In genomic region chr1:164794310-164794709, GRCh38 we compare ENCODE assay signal across 10 cellular contexts.
A peak's percentile ranks its signal among the peaks of the same experiment; 100 is the strongest.
DNase-seq lines count a peak whose midpoint lies in the region; ATAC-seq and TF ChIP-seq lines count a peak whose summit lies in the region.
"Had no signal": no experiment of that assay in that cellular context is flagged by ENCODE, and none has a peak within 500 bp of the region (broad histone marks: within the 10 kb centered on the region; RNA-seq: fewer than 3 reads in every experiment).

No MANE protein-coding gene starts in this region.

- H3K4me3 ChIP-seq in fibroblast of lung (replicated peaks in 1 of 4; ENCODE audit: control extremely low read depth in 1 of 4, insufficient read depth in 1 of 4, low read depth in 3 of 4, low read length in 4 of 4): no peak overlapping the region

- H3K27ac ChIP-seq in RWPE1: no peak overlapping the region
- no peak overlapping the region for H3K27ac ChIP-seq in fibroblast of lung (ENCODE audit: insufficient read depth, low read length)

- TF ChIP-seq CTCF in RWPE1 (conservative IDR thresholded peaks at IDR 0.05; ENCODE audit: low read depth) (no peak), fibroblast of lung (conservative IDR thresholded peaks at IDR 0.05 in 1 of 2, IDR thresholded peaks at IDR 0.05 in 1 of 2; ENCODE audit: low read depth in 1 of 2, low read length in 2 of 2) (no peak)

- no peaks in the 10 kb centered on the region for H3K9me3 ChIP-seq in fibroblast of lung (ENCODE audit: control insufficient read depth, insufficient read depth, low read depth, low read length)

- H3K9ac ChIP-seq in fibroblast of lung (ENCODE audit: insufficient read depth, low read length): no peak overlapping the region

- CTCF ChIA-PET in RWPE1 (lab: Yijun Ruan, JAX): interaction anchor here (0.7 kb wide), 1 partner anchor 279 kb away, joined by 3 read pairs; no protein-coding TSS in a partner anchor

- H3K27me3 ChIP-seq in fibroblast of lung (ENCODE audit: control insufficient read depth, insufficient read depth, low read length): no peaks in the 10 kb centered on the region

- DNase-seq in Daoy (ENCODE audit: low read depth): peak; percentile 86
- peak; percentile 80 for DNase-seq in RWPE1 (ENCODE audit: low spot score)
- peak; percentile 96 to 98 for DNase-seq in fibroblast of lung (ENCODE audit: low read depth in 2 of 2)
- peak; percentile 56 for DNase-seq in pons (ENCODE audit: low spot score)
- no peak for DNase-seq in NCI-H526 treated with DMSO at 0.1 percent for 48 hours (lab: John Stamatoyannopoulos, UW)
- DNase-seq in NCI-H2081 (lab: John Stamatoyannopoulos, UW): no peak
- no peak for DNase-seq in activated CD4-positive, alpha-beta T cell treated with anti-CD3 and anti-CD28 coated beads, Interleukin-2, amount 50 U/mL, for 4 hours
- DNase-seq: GDM1, trophoblast cell had no signal

- peaks cover 3% of the 10 kb centered on the region for H3K36me3 ChIP-seq in fibroblast of lung (ENCODE audit: control insufficient read depth, insufficient read depth, low read length)

- H3K79me2 ChIP-seq in fibroblast of lung (ENCODE audit: control insufficient read depth, insufficient read depth, low read length): no peaks in the 10 kb centered on the region

- H2AFZ ChIP-seq in fibroblast of lung (ENCODE audit: low read length): no peak overlapping the region

- POLR2A ChIA-PET in RWPE1 (lab: Yijun Ruan, JAX; ENCODE audit: low non-redundant PET): no interaction called here

- H3K4me2 ChIP-seq in fibroblast of lung (ENCODE audit: extremely low read depth, insufficient read depth, low read length): no peak overlapping the region

- no peak for ATAC-seq in HG03565 (IDR thresholded peaks at IDR 0.05; ENCODE audit: unreplicated experiment)

- H3K4me1 ChIP-seq in fibroblast of lung (ENCODE audit: control insufficient read depth, extremely low read depth, insufficient read depth, low read length): peaks cover 3% of the 10 kb centered on the region

- no peaks in the 10 kb centered on the region for H4K20me1 ChIP-seq in fibroblast of lung (ENCODE audit: control insufficient read depth, extremely low read depth, insufficient read depth, low read length)

Comparison
In these comparisons a context has a peak if more than half of its experiments do, and no peak if none do; other contexts are left out.
1. DNase-seq: peak in Daoy (single experiment), RWPE1 (single experiment), fibroblast of lung (2 of 2) and pons (single experiment); none in NCI-H526 treated with DMSO at 0.1 percent for 48 hours (single experiment), NCI-H2081 (0 of 2) and activated CD4-positive, alpha-beta T cell treated with anti-CD3 and anti-CD28 coated beads, Interleukin-2, amount 50 U/mL, for 4 hours (0 of 2).